Comparison of ENCODE assay signal across 30 cellular contexts in the genomic region with DNA sequence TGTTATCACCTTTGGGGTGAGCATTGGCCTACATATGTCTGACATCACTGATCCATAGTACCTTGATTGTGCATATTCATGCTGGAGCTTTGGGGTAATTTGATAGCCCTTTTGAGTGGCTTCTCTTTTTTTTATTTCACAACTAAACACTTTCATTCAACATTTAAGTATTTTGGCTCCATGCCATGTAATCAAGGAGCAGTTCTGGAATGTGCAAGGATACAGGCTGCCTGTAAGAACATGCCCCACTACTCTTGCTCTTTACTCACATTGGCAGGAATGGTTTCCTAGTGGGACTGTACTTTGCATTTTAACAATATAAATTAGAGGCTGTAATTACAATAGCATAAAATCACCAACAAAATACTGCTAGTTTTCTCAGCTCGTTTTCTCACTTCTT.
DNase-seq lines count a peak whose midpoint lies in the region; ATAC-seq, FAIRE-seq and TF ChIP-seq lines count a peak whose summit lies in the region.
"Had no signal": no experiment of that assay in that cellular context is flagged by ENCODE, and none has a peak within 500 bp of the region (broad histone marks: within the 10 kb centered on the region; RNA-seq: fewer than 3 reads in every experiment).

No MANE protein-coding gene starts in this region.

- no peak for FAIRE-seq in bronchial epithelial cell (lab: Jason Lieb, UNC)
- FAIRE-seq: G401.6, HTR-8/SVneo, pancreas had no signal

- H3K27me3 ChIP-seq in bronchial epithelial cell (ENCODE audit: control insufficient read depth, insufficient read depth, low read length): no peaks in the 10 kb centered on the region
- H3K27me3 ChIP-seq: adrenal gland, brain microvascular endothelial cell, colonic mucosa, gastroesophageal sphincter, pancreas, right lobe of liver, stomach, tibial nerve had no signal

- DNase-seq in DMS 273 (lab: John Stamatoyannopoulos, UW; ENCODE audit: unreplicated experiment) (peak; percentile 25), DMS 273 treated with DMSO at 0.1 percent for 48 hours (lab: John Stamatoyannopoulos, UW) (no peak), NCI-H510A (lab: John Stamatoyannopoulos, UW) (peak; percentile 10), bronchial epithelial cell (ENCODE audit: low read depth) (peak; percentile 97), retinal pigment epithelial cell (ENCODE audit: low read depth) (peak; percentile 12), amniotic stem cell (lab: John Stamatoyannopoulos, UW) (no peak)
- DNase-seq: activated CD4-positive, alpha-beta T cell treated with anti-CD3 and anti-CD28 coated beads for 48 hours; activated gamma-delta T cell treated with Interleukin-2 at 50 U/mL for 16 hours; activated T-cell treated with anti-CD3 and anti-CD28 coated beads, Interleukin-2, amount 50 U/mL, for 24 hours; adrenal gland; AML-193; brain microvascular endothelial cell; CD4-positive, alpha-beta memory T cell; colonic mucosa; effector memory CD8-positive, alpha-beta T cell; GOT3; hippocampal formation; immature natural killer cell; left ventricle myocardium inferior; midbrain; NCI-H187 treated with DMSO at 0.1 percent for 48 hours; pancreas; right lobe of liver; stomach had no signal

- TF ChIP-seq CTCF in bronchial epithelial cell (IDR thresholded peaks at IDR 0.05; ENCODE audit: insufficient read depth, low read length, severe bottlenecking): no peak
- no peak for TF ChIP-seq CTCF in retinal pigment epithelial cell (conservative IDR thresholded peaks at IDR 0.05; ENCODE audit: low read depth, low read length)

- ATAC-seq in GM19452 (IDR thresholded peaks at IDR 0.05; ENCODE audit: unreplicated experiment): no peak
- no peak for ATAC-seq in GM19397 (IDR thresholded peaks at IDR 0.05; ENCODE audit: unreplicated experiment)
- ATAC-seq: effector memory CD8-positive, alpha-beta T cell; gastroesophageal sphincter; pancreas; right lobe of liver had no signal

- H3K4me3 ChIP-seq in bronchial epithelial cell (ENCODE audit: low read depth, low read length) (no peak overlapping the region), retinal pigment epithelial cell (ENCODE audit: low read length) (no peak overlapping the region)
- H3K4me3 ChIP-seq: adrenal gland, colonic mucosa, gastroesophageal sphincter, left ventricle myocardium inferior, pancreas, right lobe of liver, stomach, tibial nerve had no signal

- H3K36me3 ChIP-seq in bronchial epithelial cell (ENCODE audit: control insufficient read depth, insufficient read depth, low read length): no peaks in the 10 kb centered on the region
- H3K36me3 ChIP-seq: adrenal gland, brain microvascular endothelial cell, colonic mucosa, gastroesophageal sphincter, left ventricle myocardium inferior, pancreas, right lobe of liver, stomach, tibial nerve had no signal

Comparison
In these comparisons a context has a peak if more than half of its experiments do, and no peak if none do; other contexts are left out.
1. DNase-seq: peak in DMS 273 (single experiment), NCI-H510A (single experiment), bronchial epithelial cell (single experiment) and retinal pigment epithelial cell (single experiment); none in DMS 273 treated with DMSO at 0.1 percent for 48 hours (single experiment) and amniotic stem cell (single experiment).